10 cellular contexts compared by ENCODE assay signal in the genomic region with DNA sequence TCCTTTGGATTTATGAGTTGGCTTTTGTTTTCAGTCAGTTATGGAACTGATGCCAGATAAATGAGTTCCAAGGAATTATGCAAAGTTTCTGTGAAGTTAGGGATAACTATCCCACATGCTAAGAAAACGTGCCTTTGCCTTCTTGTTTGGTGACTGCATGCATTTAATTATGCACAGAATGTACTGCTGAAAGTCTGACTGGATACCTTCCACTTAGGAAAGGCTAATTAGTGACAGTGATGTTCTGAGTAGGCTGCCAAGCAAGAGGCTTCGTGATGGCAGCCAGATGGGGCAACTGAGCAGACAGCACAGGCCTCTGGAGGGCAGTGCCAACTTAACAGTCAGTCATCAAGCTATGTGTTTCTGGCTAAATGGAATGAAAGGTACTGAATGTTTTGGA.
DNase-seq lines count a peak whose midpoint lies in the region; ATAC-seq and TF ChIP-seq lines count a peak whose summit lies in the region.
"Had no signal": no experiment of that assay in that cellular context is flagged by ENCODE, and none has a peak within 500 bp of the region (broad histone marks: within the 10 kb centered on the region; RNA-seq: fewer than 3 reads in every experiment).

No MANE protein-coding gene starts in this region.

- H3K4me3 ChIP-seq in AG04450 (ENCODE audit: low read depth, low read length) = no peak overlapping the region
- H3K4me3 ChIP-seq: suprapubic skin had no signal

- H3K4me1 ChIP-seq in foreskin keratinocyte = no peaks in the 10 kb centered on the region

- CTCF ChIA-PET in AG04450 (lab: Charles Lee) = interaction anchor here (1.0 to 3.7 kb wide), 3 partner anchors 16 to 1225 kb away, joined by 3 to 28 read pairs (median 6); no protein-coding TSS in a partner anchor

- peaks cover 5% of the 10 kb centered on the region; the same call in 1 of the 2 replicates for H3K9me3 ChIP-seq in AG04450 (ENCODE audit: control insufficient read depth, insufficient read depth, low read length)
- H3K9me3 ChIP-seq: suprapubic skin had no signal

- POLR2A ChIA-PET in AG04450 (lab: Yijun Ruan, JAX) = no interaction called here

- ATAC-seq in foreskin keratinocyte (peak; percentile 46), HG02870 (IDR thresholded peaks at IDR 0.05; ENCODE audit: unreplicated experiment) (no peak), HG02981 (IDR thresholded peaks at IDR 0.05; ENCODE audit: unreplicated experiment) (no peak), HG02623 (IDR thresholded peaks at IDR 0.05; ENCODE audit: unreplicated experiment) (no peak)

- no peak for DNase-seq in AG04450 (ENCODE audit: low read depth, low spot score)
- DNase-seq in HCEC 1CT = peak; percentile 49
- peak; percentile 7 for DNase-seq in UCSD-AML1 (lab: John Stamatoyannopoulos, UW; ENCODE audit: unreplicated experiment)
- peak; percentile 13 to 53 for DNase-seq in foreskin keratinocyte
- no peak for DNase-seq in cerebellum (ENCODE audit: low spot score)
- DNase-seq: caudate nucleus had no signal

- H3K27me3 ChIP-seq in AG04450 (ENCODE audit: control insufficient read depth, insufficient read depth, low read length) (no peaks in the 10 kb centered on the region), foreskin keratinocyte (no peaks in the 10 kb centered on the region)
- H3K27me3 ChIP-seq: suprapubic skin had no signal

- H3K27ac ChIP-seq in AG04450 (ENCODE audit: low read depth, low read length) (no peak overlapping the region), foreskin keratinocyte (no peak overlapping the region)
- H3K27ac ChIP-seq: suprapubic skin had no signal

- TF ChIP-seq CTCF in AG04450 (IDR thresholded peaks at IDR 0.05; ENCODE audit: low read depth, low read length) = peak; percentile 23; the same call in 1 of the 2 replicates
- peak; percentile 70 for TF ChIP-seq CTCF in foreskin keratinocyte (conservative IDR thresholded peaks at IDR 0.05)

Comparison
In these comparisons a context has a peak if more than half of its experiments do, and no peak if none do; other contexts are left out.
1. DNase-seq: peak in HCEC 1CT (single experiment), UCSD-AML1 (single experiment) and foreskin keratinocyte (2 of 2); none in AG04450 (single experiment) and cerebellum (single experiment).